12 cellular contexts compared by ENCODE assay signal in the genomic region with DNA sequence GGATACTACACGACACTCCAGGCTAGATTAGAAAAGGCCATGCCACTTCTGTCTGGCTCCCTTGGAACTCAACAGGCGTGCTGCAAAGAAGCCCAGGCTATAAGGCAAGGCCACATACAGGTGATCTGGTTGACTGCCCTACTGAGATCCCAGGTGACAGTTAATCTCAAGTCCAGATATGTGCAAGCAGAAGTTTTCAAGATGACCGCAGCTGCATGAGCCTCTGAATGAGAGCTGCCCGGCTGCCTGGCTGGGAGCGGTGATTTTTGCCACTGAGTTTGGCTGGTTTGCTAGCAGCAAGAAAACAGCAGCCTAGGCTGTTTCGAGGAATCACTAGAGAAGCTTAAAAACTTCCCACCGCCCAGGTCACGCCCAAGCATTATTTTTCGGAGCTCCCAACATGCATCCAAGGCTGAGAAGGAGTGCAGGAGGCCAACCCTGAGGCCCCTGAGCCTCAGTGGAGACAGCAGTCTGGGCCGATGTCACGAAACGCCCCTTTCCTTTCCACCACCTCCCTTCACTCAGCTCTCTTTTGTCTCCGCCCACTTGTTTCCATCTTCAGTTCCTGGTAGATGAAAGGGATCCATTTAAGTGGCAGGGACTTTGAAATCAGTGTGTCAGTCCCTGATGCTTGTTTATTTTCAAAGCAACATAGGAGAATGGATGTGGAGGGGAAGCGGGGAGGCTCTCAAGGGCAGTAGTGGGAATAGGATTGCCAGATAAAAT. TPM values are rescaled to one million over a fixed set of nuclear protein-coding genes. Genes with fewer than 3 reads are reported as not detected.
DNase-seq lines count a peak whose midpoint lies in the region; ATAC-seq and TF ChIP-seq lines count a peak whose summit lies in the region.
"Had no signal": no experiment of that assay in that cellular context is flagged by ENCODE, and none has a peak within 500 bp of the region (broad histone marks: within the 10 kb centered on the region; RNA-seq: fewer than 3 reads in every experiment).

No MANE protein-coding gene starts in this region.

- no peaks in the 10 kb centered on the region for H3K4me1 Mint-ChIP-seq in Caco-2 (ENCODE audit: low read depth, unreplicated experiment)

- CTCF ChIA-PET in Caco-2 (lab: Charles Lee): interaction anchor here (0.8 kb wide), 1 partner anchor 14 kb away, joined by 3 read pairs; the partner anchor contains the start of gene URI1

- H3K4me3 ChIP-seq in DND-41 (ENCODE audit: low read depth in 1 of 2, low read length in 2 of 2) (no peak overlapping the region), Caco-2 (ENCODE audit: low read depth, low read length) (no peak overlapping the region)

- H3K9me3 ChIP-seq in DND-41 (ENCODE audit: insufficient read depth, low read length, severe bottlenecking) (no peaks in the 10 kb centered on the region), Caco-2 (no peaks in the 10 kb centered on the region)

- H3K4me1 ChIP-seq in DND-41 (ENCODE audit: insufficient read depth, low read length): no peaks in the 10 kb centered on the region
- H3K4me1 ChIP-seq in Caco-2: no peaks in the 10 kb centered on the region

- no peak overlapping the region for H3K27ac ChIP-seq in DND-41 (ENCODE audit: low read length)

- intact Hi-C loops in Caco-2 (cut with micrococcal nuclease; ENCODE audit: unreplicated experiment) (no loop called here), posterior cingulate gyrus (cut with DNase I) (no loop called here)

- no peaks in the 10 kb centered on the region for H3K36me3 ChIP-seq in DND-41 (ENCODE audit: insufficient read depth, low read length)
- no peaks in the 10 kb centered on the region for H3K36me3 ChIP-seq in Caco-2 (ENCODE audit: control insufficient read depth, insufficient read depth, low read length)

- no peaks in the 10 kb centered on the region for H4K20me1 ChIP-seq in DND-41 (ENCODE audit: insufficient read depth, low read length)

- H3K27me3 ChIP-seq in DND-41 (ENCODE audit: insufficient read depth, low read length, poor library complexity): no peaks in the 10 kb centered on the region
- no peaks in the 10 kb centered on the region for H3K27me3 ChIP-seq in Caco-2 (replicated peaks; ENCODE audit: control insufficient read depth, insufficient read depth, low read length)

- POLR2A ChIA-PET in Caco-2 (lab: Charles Lee): no interaction called here

- ATAC-seq in DND-41 (ENCODE audit: insufficient read depth, low read depth) (no peak), GM19397 (IDR thresholded peaks at IDR 0.05; ENCODE audit: unreplicated experiment) (peak; percentile 55), HG03378 (IDR thresholded peaks at IDR 0.05; ENCODE audit: unreplicated experiment) (peak; percentile 52), HG03457 (IDR thresholded peaks at IDR 0.05; ENCODE audit: unreplicated experiment) (no peak)

- H3K79me2 ChIP-seq in DND-41 (ENCODE audit: insufficient read depth, low read length): no peaks in the 10 kb centered on the region

- H3K4me3 Mint-ChIP-seq in Caco-2 (ENCODE audit: unreplicated experiment): no peak overlapping the region
- H3K4me3 Mint-ChIP-seq: activated naive CD8-positive, alpha-beta T cell; B cell had no signal

- no peak overlapping the region for H3K27ac Mint-ChIP-seq in Caco-2 (ENCODE audit: unreplicated experiment)
- H3K27ac Mint-ChIP-seq: activated naive CD8-positive, alpha-beta T cell; B cell had no signal

- H3K9ac ChIP-seq in DND-41 (ENCODE audit: low read depth, low read length): no peak overlapping the region

- no peak for TF ChIP-seq CTCF in DND-41 (IDR thresholded peaks at IDR 0.05; ENCODE audit: borderline replicate concordance, extremely low read depth, low read length, poor library complexity, severe bottlenecking)
- no peak for TF ChIP-seq CTCF in Caco-2 (IDR thresholded peaks at IDR 0.05; ENCODE audit: insufficient read depth in 1 of 2, low read depth in 1 of 2, low read length in 1 of 2, severe bottlenecking in 1 of 2, unreplicated experiment in 1 of 2)

- peak overlapping the region; percentile 52; the same call in 1 of the 2 replicates for H2AFZ ChIP-seq in DND-41 (ENCODE audit: low read depth, low read length)

- peaks cover 6% of the 10 kb centered on the region for H3K27me3 Mint-ChIP-seq in Caco-2 (ENCODE audit: insufficient read depth, unreplicated experiment)
- H3K27me3 Mint-ChIP-seq: activated naive CD8-positive, alpha-beta T cell had no signal

- no peak overlapping the region for H3K4me2 ChIP-seq in DND-41 (ENCODE audit: insufficient read depth, low read length)

- peaks cover 6% of the 10 kb centered on the region for H3K9me3 Mint-ChIP-seq in Caco-2 (ENCODE audit: unreplicated experiment)

- BruUV-seq in Caco-2 (replicated peaks; lab: Mats Ljungman, UMichigan): no TSS peak

- DNase-seq in DND-41 (no peak), foreskin melanocyte (peak; percentile 42), Caco-2 (no peak), posterior cingulate gyrus (no peak), mucosa of gallbladder (ENCODE audit: low spot score) (no peak)
- DNase-seq: NCI-H774; stimulated activated naive CD4-positive, alpha-beta T cell had no signal

- H3K36me3 Mint-ChIP-seq in Caco-2 (ENCODE audit: insufficient read depth, unreplicated experiment): no peaks in the 10 kb centered on the region
- H3K36me3 Mint-ChIP-seq: activated naive CD8-positive, alpha-beta T cell had no signal

RNA-seq across cellular contexts. Expression of gene URI1, which starts 13.9 kb away (rescaled TPM):
- 53.9 and 59.5 TPM in 2 replicates for total RNA-seq in Caco-2 (2022)
- 42.5 TPM for total RNA-seq in mucosa of gallbladder

Comparison
In these comparisons a context has a peak if more than half of its experiments do, and no peak if none do; other contexts are left out.
1. ATAC-seq: peak in GM19397 (single experiment) and HG03378 (single experiment); none in DND-41 (single experiment) and HG03457 (single experiment).